In the genomic region with DNA sequence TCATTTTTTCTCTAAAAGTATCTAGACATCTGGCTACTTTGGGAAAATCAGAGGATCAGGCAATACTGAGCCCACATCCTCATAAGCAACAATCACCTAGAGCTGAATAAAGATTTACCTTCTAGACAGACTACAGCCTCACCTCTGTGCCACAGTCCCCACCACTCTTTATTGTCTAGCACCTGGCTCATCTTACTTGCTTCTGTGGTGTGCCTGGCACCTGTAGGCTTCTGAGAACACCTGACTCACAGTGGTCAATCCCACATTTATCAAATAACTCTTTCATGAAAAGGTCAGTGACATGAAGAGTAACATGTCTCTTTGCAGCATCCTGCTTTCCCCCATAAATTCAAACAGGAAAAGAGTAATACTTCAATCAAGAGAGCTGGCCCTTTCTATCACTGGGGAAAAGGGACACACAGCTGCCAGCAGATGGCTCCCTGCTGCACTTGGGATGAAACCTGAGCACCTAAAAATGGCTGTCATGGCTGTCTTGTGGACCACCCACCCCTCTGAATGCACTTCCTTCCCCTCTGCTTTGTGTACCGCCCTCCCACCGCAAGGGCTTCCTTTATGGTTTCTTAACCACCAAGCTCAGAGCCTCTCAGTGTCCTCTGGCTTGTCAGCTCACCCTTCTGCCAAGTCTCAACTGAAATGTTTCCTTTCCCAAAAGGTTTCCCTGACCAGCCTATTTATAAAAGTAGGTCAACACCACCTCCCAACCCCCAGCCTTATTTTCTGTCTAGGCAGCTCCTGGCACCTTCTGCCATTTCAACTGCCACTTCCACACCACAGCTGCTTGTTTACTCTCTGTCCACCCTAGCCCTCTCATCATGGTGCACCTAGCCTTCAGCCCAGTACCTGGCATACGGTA, we compare ENCODE assay signal across 8 cellular contexts. TPM values are rescaled to one million over a fixed set of nuclear protein-coding genes. Genes with fewer than 3 reads are reported as not detected.
DNase-seq lines count a peak whose midpoint lies in the region; ATAC-seq and TF ChIP-seq lines count a peak whose summit lies in the region.

No MANE protein-coding gene starts in this region.

- H3K36me3 ChIP-seq in RWPE2 (ENCODE audit: low read depth) (peaks cover 96% of the 10 kb centered on the region), skeletal muscle tissue (ENCODE audit: control insufficient read depth in 3 of 3, insufficient read depth in 3 of 3, low read length in 3 of 3) (peaks cover 42 to 73% (median 67%) of the 10 kb centered on the region in 3 donors)

- peak overlapping the region; percentile 83 for H3K27ac Mint-ChIP-seq in activated naive CD4-positive, alpha-beta T cell treated with anti-CD3 and anti-CD28 coated beads, Interleukin-2, amount 10 ng/mL, durations not matched to agents 7 days and 5 days

- no peaks in the 10 kb centered on the region for H3K4me1 ChIP-seq in RWPE2 (ENCODE audit: insufficient read depth, poor library complexity, severe bottlenecking)
- H3K4me1 ChIP-seq in skeletal muscle tissue (ENCODE audit: control insufficient read depth in 3 of 3, insufficient read depth in 3 of 3, low read length in 3 of 3) = peaks cover 28 to 45% (median 34%) of the 10 kb centered on the region in 3 donors

- intact Hi-C loops in left cardiac atrium (cut with DNase I) = no loop called here

- H3K27me3 Mint-ChIP-seq in activated naive CD4-positive, alpha-beta T cell treated with anti-CD3 and anti-CD28 coated beads, Interleukin-2, amount 10 ng/mL, durations not matched to agents 7 days and 5 days = no peaks in the 10 kb centered on the region

- no peaks in the 10 kb centered on the region for H3K9me3 Mint-ChIP-seq in activated naive CD4-positive, alpha-beta T cell treated with anti-CD3 and anti-CD28 coated beads, Interleukin-2, amount 10 ng/mL, durations not matched to agents 7 days and 5 days

- H3K4me3 Mint-ChIP-seq in activated naive CD4-positive, alpha-beta T cell treated with anti-CD3 and anti-CD28 coated beads, Interleukin-2, amount 10 ng/mL, durations not matched to agents 7 days and 5 days = peak overlapping the region; percentile 31

- peaks cover 29% of the 10 kb centered on the region for H3K4me1 Mint-ChIP-seq in activated naive CD4-positive, alpha-beta T cell treated with anti-CD3 and anti-CD28 coated beads, Interleukin-2, amount 10 ng/mL, durations not matched to agents 7 days and 5 days

- CTCF ChIA-PET in activated naive CD4-positive, alpha-beta T cell treated with anti-CD3 and anti-CD28 coated beads, Interleukin-2, amount 10 ng/mL, durations not matched to agents 7 days and 5 days (lab: Charles Lee) = interaction anchor here (0.5 to 6.2 kb wide), 31 partner anchors 8 to 173 kb away, joined by 3 to 61 read pairs (median 5); partner anchors contain the start of genes HPS4, MIAT, SRRD and TFIP11

- peak; percentile 57; the same call in 2 of the 3 replicates for ATAC-seq in RWPE2 (ENCODE audit: low read depth)
- peak; percentile 63 to 88 for ATAC-seq in left cardiac atrium
- no peak for ATAC-seq in GM19452 (IDR thresholded peaks at IDR 0.05; ENCODE audit: unreplicated experiment)
- no peak for ATAC-seq in HG03442 (IDR thresholded peaks at IDR 0.05; ENCODE audit: unreplicated experiment)

- H3K4me3 ChIP-seq in AG09309 (ENCODE audit: control insufficient read depth, low read depth, low read length) = no peak overlapping the region
- H3K4me3 ChIP-seq in RWPE2 (ENCODE audit: severe bottlenecking) = no peak overlapping the region
- H3K4me3 ChIP-seq in skeletal muscle tissue (ENCODE audit: low read length in 3 of 3) = peak overlapping the region; percentile 49 to 58 (median 52)

- peaks cover 65% of the 10 kb centered on the region for H3K36me3 Mint-ChIP-seq in activated naive CD4-positive, alpha-beta T cell treated with anti-CD3 and anti-CD28 coated beads, Interleukin-2, amount 10 ng/mL, durations not matched to agents 7 days and 5 days

- H3K27me3 ChIP-seq in RWPE2 (ENCODE audit: insufficient read depth, poor library complexity, severe bottlenecking) = no peaks in the 10 kb centered on the region
- H3K27me3 ChIP-seq in skeletal muscle tissue (ENCODE audit: control insufficient read depth in 3 of 3, insufficient read depth in 3 of 3, low read length in 3 of 3) = no peaks in the 10 kb centered on the region

- TF ChIP-seq CTCF in AG09309 (IDR thresholded peaks at IDR 0.05; ENCODE audit: control insufficient read depth, insufficient read depth, low read depth, low read length, missing control alignments) = peak; percentile 68
- TF ChIP-seq CTCF in GM20000 (IDR thresholded peaks at IDR 0.05; ENCODE audit: extremely low read depth, missing control alignments) = peak; percentile 53
- TF ChIP-seq CTCF in RWPE2 (IDR thresholded peaks at IDR 0.05; ENCODE audit: poor library complexity, severe bottlenecking) = peak; percentile 67

- H3K9me3 ChIP-seq in RWPE2 (ENCODE audit: severe bottlenecking) (no peaks in the 10 kb centered on the region), skeletal muscle tissue (ENCODE audit: control insufficient read depth in 3 of 3, low read length in 3 of 3) (no peaks in the 10 kb centered on the region)

- peak overlapping the region; percentile 69 to 75 (median 71) for H3K9ac ChIP-seq in skeletal muscle tissue (ENCODE audit: low read depth in 1 of 3, low read length in 3 of 3)

- DNase-seq in AG09309 (ENCODE audit: low read depth) (no peak), GM20000 (ENCODE audit: low spot score) (peak; percentile 71), RWPE2 (ENCODE audit: low spot score) (no peak), left cardiac atrium (peak; percentile 44)
- peak; percentile 86 for DNase-seq in activated naive CD4-positive, alpha-beta T cell treated with anti-CD3 and anti-CD28 coated beads, Interleukin-2, amount 10 ng/mL, durations not matched to agents 7 days and 5 days

- H3K27ac ChIP-seq in RWPE2 (ENCODE audit: poor library complexity, severe bottlenecking) (no peak overlapping the region), skeletal muscle tissue (ENCODE audit: low read depth, low read length) (peak overlapping the region; percentile 94)

RNA-seq across cellular contexts. Expression of gene TFIP11, which starts 9.3 kb away (rescaled TPM):
- total RNA-seq in left cardiac atrium (10 to 100 TPM; 19.9 to 20.4 TPM), skeletal muscle tissue (30.3 TPM)

RNA-seq across cellular contexts. Expression of gene SRRD, which starts 19.2 kb away (rescaled TPM):
- 10 to 100 TPM; 14.9 to 23.7 TPM for total RNA-seq in left cardiac atrium
- 8.9 TPM for total RNA-seq in skeletal muscle tissue

RNA-seq across cellular contexts. Expression of gene HPS4, which starts 19.3 kb away (rescaled TPM):
- total RNA-seq in left cardiac atrium (10 to 100 TPM; 12.2 to 13.2 TPM), skeletal muscle tissue (20.9 TPM)

Comparison
In these comparisons a context has a peak if more than half of its experiments do, and no peak if none do; other contexts are left out.
1. DNase-seq: peak in GM20000 (single experiment), activated naive CD4-positive, alpha-beta T cell treated with anti-CD3 and anti-CD28 coated beads, Interleukin-2, amount 10 ng/mL, durations not matched to agents 7 days and 5 days (single experiment) and left cardiac atrium (single experiment); none in AG09309 (single experiment) and RWPE2 (single experiment).
2. H3K4me3 ChIP-seq: peak in skeletal muscle tissue (3 of 3); none in AG09309 (single experiment) and RWPE2 (single experiment).
3. ATAC-seq: peak in RWPE2 (single experiment) and left cardiac atrium (2 of 2); none in GM19452 (single experiment) and HG03442 (single experiment).
4. Peak in every context shown above with its lines, with median percentiles within 50 percentile points of each other: CTCF ChIP-seq.